Comparison of ENCODE assay signal across 14 cellular contexts in the genomic region with DNA sequence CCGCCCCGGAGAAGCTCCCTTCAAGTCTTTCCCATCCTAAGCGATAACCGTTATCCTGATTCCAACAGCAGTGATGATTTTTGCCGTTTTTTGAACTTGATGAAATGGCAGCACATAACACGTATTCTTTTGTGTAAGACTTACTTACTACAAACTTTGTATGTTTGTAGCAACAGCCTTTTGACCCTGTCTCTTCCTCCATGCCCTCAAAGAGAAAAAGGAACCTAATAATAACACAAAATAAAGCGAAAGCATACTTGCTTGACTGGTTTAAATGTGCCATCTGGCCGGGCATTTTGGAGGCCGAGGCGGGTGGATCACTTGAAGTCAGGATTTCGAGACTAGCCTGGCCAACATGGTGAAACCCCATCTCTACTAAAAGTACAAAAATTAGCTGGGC. TPM values are rescaled to one million over a fixed set of nuclear protein-coding genes. Genes with fewer than 3 reads are reported as not detected.
A peak's percentile ranks its signal among the peaks of the same experiment; 100 is the strongest.
DNase-seq lines count a peak whose midpoint lies in the region; ATAC-seq, FAIRE-seq and TF ChIP-seq lines count a peak whose summit lies in the region.
"Had no signal": no experiment of that assay in that cellular context is flagged by ENCODE, and none has a peak within 500 bp of the region (broad histone marks: within the 10 kb centered on the region; RNA-seq: fewer than 3 reads in every experiment).

No MANE protein-coding gene starts in this region.

- peak; percentile 42 for ATAC-seq in GM18517 (IDR thresholded peaks at IDR 0.05; ENCODE audit: unreplicated experiment)
- peak; percentile 15 for ATAC-seq in GM21526 (IDR thresholded peaks at IDR 0.05; ENCODE audit: low FRiP score, unreplicated experiment)
- peak; percentile 14 for ATAC-seq in HG03432 (IDR thresholded peaks at IDR 0.05; ENCODE audit: unreplicated experiment)
- ATAC-seq in lower lobe of right lung: no peak

- no peak for TF ChIP-seq CTCF in lower lobe of right lung (IDR thresholded peaks at IDR 0.05)

- H3K4me3 ChIP-seq in lower lobe of right lung: no peak overlapping the region
- H3K4me3 ChIP-seq: esophagus squamous epithelium had no signal

- FAIRE-seq in HTR-8/SVneo (lab: Jason Lieb, UNC): no peak
- FAIRE-seq: H54 had no signal

- H3K4me1 ChIP-seq in lower lobe of right lung: peaks cover 24% of the 10 kb centered on the region

- peak overlapping the region; percentile 4 for H3K27ac ChIP-seq in lower lobe of right lung

- no peak for DNase-seq in lower lobe of right lung
- DNase-seq in HTR-8/SVneo (ENCODE audit: insufficient read length, low spot score): no peak
- no peak for DNase-seq in SW480 (ENCODE audit: low spot score)
- no peak for DNase-seq in cardiac septum (ENCODE audit: low spot score)
- DNase-seq in mesenteric fat pad (ENCODE audit: low spot score): no peak
- DNase-seq: activated CD4-positive, alpha-beta T cell treated with anti-CD3 and anti-CD28 coated beads, Interleukin-2, amount 10 ng/mL, durations not matched to agents 24 days and 14 days; central memory CD4-positive, alpha-beta T cell; esophagus squamous epithelium; NCI-H69; stimulated activated CD4-positive, alpha-beta T cell treated with anti-CD3 and anti-CD28 coated beads, Interleukin-4, amount 100 ng/mL, for 1 hour had no signal

- H3K9me3 ChIP-seq in lower lobe of right lung: no peaks in the 10 kb centered on the region
- H3K9me3 ChIP-seq: esophagus squamous epithelium had no signal

- intact Hi-C loops in lower lobe of right lung (cut with DNase I) (no loop called here), cardiac septum (cut with DNase I) (no loop called here)

- no peaks in the 10 kb centered on the region for H3K36me3 ChIP-seq in lower lobe of right lung
- H3K36me3 ChIP-seq: esophagus squamous epithelium had no signal

- no peaks in the 10 kb centered on the region for H3K27me3 ChIP-seq in lower lobe of right lung (ENCODE audit: low read depth)
- H3K27me3 ChIP-seq: esophagus squamous epithelium had no signal

RNA-seq across cellular contexts. Expression of a gene that starts 26.4 kb away (rescaled TPM):
- 17.7 TPM for total RNA-seq in lower lobe of right lung
- 7.2 TPM for total RNA-seq in cardiac septum
- total RNA-seq in mesenteric fat pad: 12.7 TPM

Comparison
In these comparisons a context has a peak if more than half of its experiments do, and no peak if none do; other contexts are left out.
1. ATAC-seq: peak in GM18517 (single experiment), GM21526 (single experiment) and HG03432 (single experiment); none in lower lobe of right lung (0 of 2).